In genomic region chr11:133920109-133920990, GRCh38 we compare ENCODE assay signal across 14 cellular contexts. TPM values are rescaled to one million over a fixed set of nuclear protein-coding genes. Genes with fewer than 3 reads are reported as not detected.
DNase-seq lines count a peak whose midpoint lies in the region; ATAC-seq and TF ChIP-seq lines count a peak whose summit lies in the region.
"Had no signal": no experiment of that assay in that cellular context is flagged by ENCODE, and none has a peak within 500 bp of the region (broad histone marks: within the 10 kb centered on the region; RNA-seq: fewer than 3 reads in every experiment).

No MANE protein-coding gene starts in this region.

- H2BK15ac ChIP-seq in neuronal stem cell (ENCODE audit: low read length) = no peak overlapping the region

- POLR2A ChIA-PET in CD4-positive, alpha-beta T cell (lab: Charles Lee) = no interaction called here
- POLR2A ChIA-PET in activated CD8-positive, alpha-beta T cell treated with anti-CD3 and anti-CD28 coated beads, Interleukin-2, amount 10 ng/mL, durations not matched to agents 7 days and 5 days (lab: Charles Lee) = no interaction called here

- peaks cover 8 to 18% of the 10 kb centered on the region in 2 donors for H3K36me3 ChIP-seq in neuronal stem cell (replicated peaks in 1 of 2; ENCODE audit: control insufficient read depth in 2 of 2, insufficient read depth in 2 of 2, low read length in 2 of 2)
- H3K36me3 ChIP-seq: HAP-1 had no signal

- no peak overlapping the region for H3K14ac ChIP-seq in neuronal stem cell (ENCODE audit: low read length)

- H3K27me3 Mint-ChIP-seq in CD4-positive, alpha-beta T cell = no peaks in the 10 kb centered on the region
- no peaks in the 10 kb centered on the region for H3K27me3 Mint-ChIP-seq in activated T-helper 17 cell treated with anti-CD3 and anti-CD28 coated beads, Interleukin-2, amount 50 U/mL, for 72 hours
- no peaks in the 10 kb centered on the region for H3K27me3 Mint-ChIP-seq in activated CD8-positive, alpha-beta T cell treated with anti-CD3 and anti-CD28 coated beads, Interleukin-2, amount 10 ng/mL, durations not matched to agents 7 days and 5 days (ENCODE audit: low read depth)
- H3K27me3 Mint-ChIP-seq: CD8-positive, alpha-beta memory T cell had no signal

- peaks cover 0 to 6% of the 10 kb centered on the region in 2 donors for H3K4me1 ChIP-seq in neuronal stem cell (ENCODE audit: control insufficient read depth in 2 of 2, insufficient read depth in 1 of 2, low read depth in 1 of 2, low read length in 2 of 2)
- H3K4me1 ChIP-seq: Caco-2, HAP-1 had no signal

- peak overlapping the region; percentile 58 for H2AK5ac ChIP-seq in neuronal stem cell (ENCODE audit: low read depth, low read length)

- intact Hi-C loops in CD4-positive, alpha-beta T cell (cut with DNase I, micrococcal nuclease) = no loop called here

- no peak overlapping the region for H2BK5ac ChIP-seq in neuronal stem cell (ENCODE audit: low read length)

- DNase-seq in DMS53 (lab: John Stamatoyannopoulos, UW) (peak; percentile 53), DMS53 treated with DMSO at 0.1 percent for 48 hours (lab: John Stamatoyannopoulos, UW; ENCODE audit: unreplicated experiment) (no peak), neuronal stem cell (ENCODE audit: low spot score) (no peak)
- DNase-seq in CD4-positive, alpha-beta T cell = no peak
- no peak for DNase-seq in activated CD8-positive, alpha-beta T cell treated with anti-CD3 and anti-CD28 coated beads, Interleukin-2, amount 10 ng/mL, durations not matched to agents 7 days and 5 days
- DNase-seq: Caco-2; CD8-positive, alpha-beta memory T cell; GM23248 had no signal

- no peak overlapping the region for H3K4ac ChIP-seq in neuronal stem cell (ENCODE audit: low read length)

- no CpG with 5 or more reads among the region's 47 CpGs for WGBS in neuronal stem cell (ENCODE audit: extremely low coverage in 2 of 2, insufficient read length in 2 of 2, insufficient replicate concordance in 1 of 2), 2 donors

- no peak for TF ChIP-seq CTCF in CD4-positive, alpha-beta T cell (IDR thresholded peaks at IDR 0.05)

- H3K79me1 ChIP-seq in neuronal stem cell (ENCODE audit: low read depth, low read length) = no peaks in the 10 kb centered on the region

- no peak overlapping the region for H3K27ac ChIP-seq in CD4-positive, alpha-beta T cell (ENCODE audit: low read depth, low read length)
- no peak overlapping the region for H3K27ac ChIP-seq in neuronal stem cell (replicated peaks; ENCODE audit: low read length)
- H3K27ac ChIP-seq: 22Rv1, GM23248 had no signal

- no peaks in the 10 kb centered on the region for H3K9me3 Mint-ChIP-seq in CD4-positive, alpha-beta T cell
- no peaks in the 10 kb centered on the region for H3K9me3 Mint-ChIP-seq in activated T-helper 17 cell treated with anti-CD3 and anti-CD28 coated beads, Interleukin-2, amount 50 U/mL, for 72 hours
- H3K9me3 Mint-ChIP-seq in activated CD8-positive, alpha-beta T cell treated with anti-CD3 and anti-CD28 coated beads, Interleukin-2, amount 10 ng/mL, durations not matched to agents 7 days and 5 days (ENCODE audit: insufficient read depth) = no peaks in the 10 kb centered on the region
- H3K9me3 Mint-ChIP-seq: CD8-positive, alpha-beta memory T cell had no signal

- H3K9ac ChIP-seq in neuronal stem cell (ENCODE audit: low read depth, low read length, poor library complexity) = peak overlapping the region; percentile 15
- H3K9ac ChIP-seq: GM23248 had no signal

- H4K8ac ChIP-seq in neuronal stem cell (ENCODE audit: low read depth, low read length) = no peak overlapping the region

- no peaks in the 10 kb centered on the region for H3K27me3 ChIP-seq in CD4-positive, alpha-beta T cell (ENCODE audit: control insufficient read depth, insufficient read depth, low read length)
- peaks cover 0 to 2% (median 0%) of the 10 kb centered on the region in 3 experiments for H3K27me3 ChIP-seq in neuronal stem cell (ENCODE audit: control insufficient read depth in 3 of 3, insufficient read depth in 3 of 3, low read depth in 1 of 3, low read length in 3 of 3)

- H4K91ac ChIP-seq in neuronal stem cell (ENCODE audit: low read depth, low read length, poor library complexity) = no peak overlapping the region

- no peak for ATAC-seq in CD4-positive, alpha-beta T cell (ENCODE audit: poor library complexity)
- peak; percentile 6 for ATAC-seq in activated T-helper 17 cell treated with anti-CD3 and anti-CD28 coated beads, Interleukin-2, amount 50 U/mL, for 72 hours (replicated peaks)
- ATAC-seq in HG02884 (IDR thresholded peaks at IDR 0.05; ENCODE audit: unreplicated experiment) = no peak
- no peak for ATAC-seq in activated CD8-positive, alpha-beta T cell treated with anti-CD3 and anti-CD28 coated beads, Interleukin-2, amount 10 ng/mL, durations not matched to agents 7 days and 5 days
- ATAC-seq: GM12878 had no signal

- no peaks in the 10 kb centered on the region for H3K9me3 ChIP-seq in CD4-positive, alpha-beta T cell (ENCODE audit: control insufficient read depth, low read length)
- no peaks in the 10 kb centered on the region for H3K9me3 ChIP-seq in neuronal stem cell (replicated peaks in 1 of 2; ENCODE audit: control insufficient read depth in 2 of 2, insufficient read depth in 1 of 2, low read depth in 1 of 2, low read length in 2 of 2)
- H3K9me3 ChIP-seq: Caco-2, HAP-1 had no signal

- no peak overlapping the region for H2AFZ ChIP-seq in neuronal stem cell (ENCODE audit: low read length)
- H2AFZ ChIP-seq: GM23248 had no signal

- H3K4me3 ChIP-seq in neuronal stem cell (ENCODE audit: low read length in 2 of 2) = no peak overlapping the region
- H3K4me3 ChIP-seq: GM12878, GM23248, HAP-1 had no signal

- CTCF ChIA-PET in CD4-positive, alpha-beta T cell (lab: Charles Lee) = no interaction called here
- CTCF ChIA-PET in activated CD8-positive, alpha-beta T cell treated with anti-CD3 and anti-CD28 coated beads, Interleukin-2, amount 10 ng/mL, durations not matched to agents 7 days and 5 days (lab: Charles Lee) = no interaction called here

- H3K27ac Mint-ChIP-seq in CD4-positive, alpha-beta T cell = no peak overlapping the region
- no peak overlapping the region for H3K27ac Mint-ChIP-seq in activated T-helper 17 cell treated with anti-CD3 and anti-CD28 coated beads, Interleukin-2, amount 50 U/mL, for 72 hours
- no peak overlapping the region for H3K27ac Mint-ChIP-seq in activated CD8-positive, alpha-beta T cell treated with anti-CD3 and anti-CD28 coated beads, Interleukin-2, amount 10 ng/mL, durations not matched to agents 7 days and 5 days
- H3K27ac Mint-ChIP-seq: CD14-positive monocyte; CD8-positive, alpha-beta memory T cell had no signal

- H3K36me3 Mint-ChIP-seq in CD4-positive, alpha-beta T cell (ENCODE audit: low read depth) = peaks cover 43% of the 10 kb centered on the region
- H3K36me3 Mint-ChIP-seq in activated T-helper 17 cell treated with anti-CD3 and anti-CD28 coated beads, Interleukin-2, amount 50 U/mL, for 72 hours (ENCODE audit: low read depth) = peaks cover 83% of the 10 kb centered on the region
- H3K36me3 Mint-ChIP-seq in activated CD8-positive, alpha-beta T cell treated with anti-CD3 and anti-CD28 coated beads, Interleukin-2, amount 10 ng/mL, durations not matched to agents 7 days and 5 days (ENCODE audit: low read depth) = peaks cover 48% of the 10 kb centered on the region
- H3K36me3 Mint-ChIP-seq: CD14-positive monocyte had no signal

- H3K23ac ChIP-seq in neuronal stem cell (ENCODE audit: low read depth, low read length, poor library complexity) = peak overlapping the region; percentile 77

- peak overlapping the region; percentile 5 for H2BK12ac ChIP-seq in neuronal stem cell (ENCODE audit: low read length)

- H3K4me1 Mint-ChIP-seq in CD4-positive, alpha-beta T cell (ENCODE audit: low read depth) = peaks cover 4% of the 10 kb centered on the region
- no peaks in the 10 kb centered on the region for H3K4me1 Mint-ChIP-seq in activated T-helper 17 cell treated with anti-CD3 and anti-CD28 coated beads, Interleukin-2, amount 50 U/mL, for 72 hours
- H3K4me1 Mint-ChIP-seq in activated CD8-positive, alpha-beta T cell treated with anti-CD3 and anti-CD28 coated beads, Interleukin-2, amount 10 ng/mL, durations not matched to agents 7 days and 5 days (ENCODE audit: low read depth) = no peaks in the 10 kb centered on the region
- H3K4me1 Mint-ChIP-seq: CD14-positive monocyte had no signal

- no peak overlapping the region for H2BK120ac ChIP-seq in neuronal stem cell (ENCODE audit: low read depth, low read length)

- peak overlapping the region; percentile 30 for H3K4me3 Mint-ChIP-seq in CD4-positive, alpha-beta T cell
- H3K4me3 Mint-ChIP-seq in activated T-helper 17 cell treated with anti-CD3 and anti-CD28 coated beads, Interleukin-2, amount 50 U/mL, for 72 hours = no peak overlapping the region
- no peak overlapping the region for H3K4me3 Mint-ChIP-seq in activated CD8-positive, alpha-beta T cell treated with anti-CD3 and anti-CD28 coated beads, Interleukin-2, amount 10 ng/mL, durations not matched to agents 7 days and 5 days
- H3K4me3 Mint-ChIP-seq: CD14-positive monocyte had no signal

- H3K4me2 ChIP-seq in neuronal stem cell (ENCODE audit: insufficient read depth, low read length, poor library complexity, severe bottlenecking) = no peak overlapping the region

- H3K18ac ChIP-seq in neuronal stem cell (ENCODE audit: low read length) = no peak overlapping the region

RNA-seq across cellular contexts. Expression of gene IGSF9B, which starts 36.4 kb away (rescaled TPM):
- total RNA-seq in CD4-positive, alpha-beta T cell = 10 to 100 TPM; 24.3 to 27.4 TPM
- 100 to 1,000 TPM in 1 of 2 donors, 10 to 100 TPM in 1; 25.4 to 279 TPM for total RNA-seq in activated T-helper 17 cell treated with anti-CD3 and anti-CD28 coated beads, Interleukin-2, amount 50 U/mL, for 72 hours
- polyA plus RNA-seq in neuronal stem cell (2013, experiment 1 of 2) = 3.9 TPM
- polyA plus RNA-seq in neuronal stem cell (2013, experiment 2 of 2) = 3.8 TPM
- 100 to 1,000 TPM in 1 of 2 experiments, 10 to 100 TPM in 1; 96.3 to 118 TPM for total RNA-seq in activated CD8-positive, alpha-beta T cell treated with anti-CD3 and anti-CD28 coated beads, Interleukin-2, amount 10 ng/mL, durations not matched to agents 7 days and 5 days
- total RNA-seq: GM23248 had no signal
- polyA plus RNA-seq: CD14-positive monocyte had no signal
